Comparison of ENCODE assay signal across 8 cellular contexts in the genomic region with DNA sequence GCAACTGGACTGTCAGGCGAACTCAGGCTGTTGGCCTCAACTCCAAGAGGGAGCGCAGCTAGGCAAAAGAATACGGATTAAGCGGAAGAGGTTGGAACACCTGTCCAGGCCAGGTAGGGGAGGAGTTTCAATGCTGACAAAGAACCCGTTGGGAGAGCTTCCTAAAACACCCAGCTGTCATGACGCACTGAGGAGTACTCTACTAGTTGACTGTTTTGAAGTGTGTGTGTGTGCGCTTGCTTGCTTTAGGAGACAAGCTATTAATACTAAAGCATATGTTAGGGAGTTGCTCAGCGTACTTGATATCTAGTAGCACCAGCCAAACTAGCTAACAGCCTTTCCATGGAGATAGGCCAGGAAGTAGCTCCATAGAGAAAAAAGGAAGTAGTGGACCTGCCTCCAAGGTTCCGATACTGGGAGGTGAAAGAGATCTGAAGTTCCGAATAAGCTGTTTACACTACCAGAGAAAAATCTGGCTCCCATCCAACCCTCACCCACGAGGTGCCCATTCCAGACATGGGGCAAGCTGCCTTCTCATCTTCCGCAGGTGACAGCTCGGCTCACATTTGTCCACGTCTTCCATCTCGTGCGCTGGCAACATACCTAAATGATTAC. TPM values are rescaled to one million over a fixed set of nuclear protein-coding genes. Genes with fewer than 3 reads are reported as not detected.
DNase-seq lines count a peak whose midpoint lies in the region; ATAC-seq and TF ChIP-seq lines count a peak whose summit lies in the region.

No MANE protein-coding gene starts in this region.

- peak overlapping the region; percentile 89 for H3K4me3 ChIP-seq in ovary

- no peaks in the 10 kb centered on the region for H3K36me3 Mint-ChIP-seq in WTC11

- H3K27me3 ChIP-seq in ovary = no peaks in the 10 kb centered on the region

- no peak for TF ChIP-seq CTCF in WTC11 (IDR thresholded peaks at IDR 0.05)
- TF ChIP-seq CTCF in ovary (IDR thresholded peaks at IDR 0.05) = no peak

- no peaks in the 10 kb centered on the region for H3K4me1 ChIP-seq in ovary (ENCODE audit: insufficient read depth)

- no peak for TF ChIP-seq POLR2A in ovary (IDR thresholded peaks at IDR 0.05)

- TF ChIP-seq EP300 in ovary (IDR thresholded peaks at IDR 0.05) = no peak

- POLR2A ChIA-PET in WTC11 (lab: Charles Lee) = interaction anchor here (0.9 to 1.9 kb wide), 3 partner anchors 13 to 367 kb away, joined by 3 to 5 read pairs (median 4); no protein-coding TSS in a partner anchor

- DNase-seq in DMS53 treated with DMSO at 0.1 percent for 48 hours (lab: John Stamatoyannopoulos, UW; ENCODE audit: unreplicated experiment) (peak; percentile 100), NCI-H1417 treated with DMSO at 0.1 percent for 48 hours (lab: John Stamatoyannopoulos, UW) (peak; percentile 9), WTC11 (ENCODE audit: low spot score) (no peak), glomerular visceral epithelial cell (ENCODE audit: extremely low spot score) (peak; percentile 41), ovary (peak in 2 of 5 donors; percentile 32 to 43), globus pallidus (ENCODE audit: low spot score) (no peak)

- H3K9me3 Mint-ChIP-seq in WTC11 = no peaks in the 10 kb centered on the region

- H3K36me3 ChIP-seq in ovary = no peaks in the 10 kb centered on the region

- H3K27me3 Mint-ChIP-seq in WTC11 (ENCODE audit: low read depth) = no peaks in the 10 kb centered on the region

- 32 to 38% (median 37%) methylated on average over 16 of the region's 16 CpGs for WGBS in ovary, 3 donors

- no peak for ATAC-seq in WTC11
- no peak for ATAC-seq in HG03439 (IDR thresholded peaks at IDR 0.05; ENCODE audit: unreplicated experiment)
- no peak for ATAC-seq in HG02981 (IDR thresholded peaks at IDR 0.05; ENCODE audit: unreplicated experiment)

- H3K27ac Mint-ChIP-seq in WTC11 = no peak overlapping the region

- H3K4me3 Mint-ChIP-seq in WTC11 = peak overlapping the region; percentile 98

- intact Hi-C loops in ovary (cut with DNase I) = loop anchor here in 1 of 4 donors (5.0 to 10.0 kb wide), 4 partner anchors 168 to 575 kb away; no protein-coding TSS in a partner anchor

- CTCF ChIA-PET in WTC11 (lab: Charles Lee) = interaction anchor here (0.8 to 2.1 kb wide), 7 partner anchors 10 to 463 kb away, joined by 3 to 7 read pairs (median 3); no protein-coding TSS in a partner anchor

- peak overlapping the region in 1 of 2 donors; percentile 64 for H3K27ac ChIP-seq in ovary

- H3K9me3 ChIP-seq in ovary = no peaks in the 10 kb centered on the region

- peaks cover 34% of the 10 kb centered on the region for H3K4me1 Mint-ChIP-seq in WTC11

TF ChIP-seq in WTC11, 78 proteins besides CTCF, POLR2A, EP300 and RAD21:
- TF ChIP-seq, protein P1, sequence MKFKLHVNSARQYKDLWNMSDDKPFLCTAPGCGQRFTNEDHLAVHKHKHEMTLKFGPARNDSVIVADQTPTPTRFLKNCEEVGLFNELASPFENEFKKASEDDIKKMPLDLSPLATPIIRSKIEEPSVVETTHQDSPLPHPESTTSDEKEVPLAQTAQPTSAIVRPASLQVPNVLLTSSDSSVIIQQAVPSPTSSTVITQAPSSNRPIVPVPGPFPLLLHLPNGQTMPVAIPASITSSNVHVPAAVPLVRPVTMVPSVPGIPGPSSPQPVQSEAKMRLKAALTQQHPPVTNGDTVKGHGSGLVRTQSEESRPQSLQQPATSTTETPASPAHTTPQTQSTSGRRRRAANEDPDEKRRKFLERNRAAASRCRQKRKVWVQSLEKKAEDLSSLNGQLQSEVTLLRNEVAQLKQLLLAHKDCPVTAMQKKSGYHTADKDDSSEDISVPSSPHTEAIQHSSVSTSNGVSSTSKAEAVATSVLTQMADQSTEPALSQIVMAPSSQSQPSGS (CRISPR knock-in tag; IDR thresholded peaks at IDR 0.05; ENCODE audit: borderline replicate concordance, low read depth) = no peak
- TF ChIP-seq ZNF416 (CRISPR knock-in tag; IDR thresholded peaks at IDR 0.05) = no peak
- no peak for TF ChIP-seq NR1H2 (CRISPR knock-in tag; IDR thresholded peaks at IDR 0.05)
- no peak for TF ChIP-seq ZNF232 (CRISPR knock-in tag; IDR thresholded peaks at IDR 0.05)
- no peak for TF ChIP-seq GTF2I (CRISPR knock-in tag; conservative IDR thresholded peaks at IDR 0.05)
- TF ChIP-seq, protein P2, sequence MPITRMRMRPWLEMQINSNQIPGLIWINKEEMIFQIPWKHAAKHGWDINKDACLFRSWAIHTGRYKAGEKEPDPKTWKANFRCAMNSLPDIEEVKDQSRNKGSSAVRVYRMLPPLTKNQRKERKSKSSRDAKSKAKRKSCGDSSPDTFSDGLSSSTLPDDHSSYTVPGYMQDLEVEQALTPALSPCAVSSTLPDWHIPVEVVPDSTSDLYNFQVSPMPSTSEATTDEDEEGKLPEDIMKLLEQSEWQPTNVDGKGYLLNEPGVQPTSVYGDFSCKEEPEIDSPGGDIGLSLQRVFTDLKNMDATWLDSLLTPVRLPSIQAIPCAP (CRISPR knock-in tag; IDR thresholded peaks at IDR 0.05) = no peak
- no peak for TF ChIP-seq TEAD1 (CRISPR knock-in tag; IDR thresholded peaks at IDR 0.05)
- no peak for TF ChIP-seq ZNF512 (CRISPR knock-in tag; IDR thresholded peaks at IDR 0.05; ENCODE audit: borderline replicate concordance)
- TF ChIP-seq USF1 (CRISPR knock-in tag; IDR thresholded peaks at IDR 0.05) = no peak
- no peak for TF ChIP-seq ATF1 (CRISPR knock-in tag; IDR thresholded peaks at IDR 0.05)
- TF ChIP-seq ZNF219 (CRISPR knock-in tag; IDR thresholded peaks at IDR 0.05; ENCODE audit: borderline replicate concordance) = no peak

RNA-seq across cellular contexts. Expression of gene FNBP1L, which starts 1.0 kb away (rescaled TPM):
- total RNA-seq in WTC11 (2021) (79.1 to 81.8 TPM (median 79.6 TPM) in 3 replicates), ovary (10 to 100 TPM; 16.2 to 27.6 (median 18.4) TPM)
- 10 to 100 TPM; 11.9 to 21.2 TPM for polyA plus RNA-seq in ovary

Comparison
In these comparisons a context has a peak if more than half of its experiments do, and no peak if none do; other contexts are left out.
1. DNase-seq: peak in DMS53 treated with DMSO at 0.1 percent for 48 hours (single experiment), NCI-H1417 treated with DMSO at 0.1 percent for 48 hours (single experiment) and glomerular visceral epithelial cell (single experiment); none in WTC11 (single experiment) and globus pallidus (single experiment).